In the genomic region with DNA sequence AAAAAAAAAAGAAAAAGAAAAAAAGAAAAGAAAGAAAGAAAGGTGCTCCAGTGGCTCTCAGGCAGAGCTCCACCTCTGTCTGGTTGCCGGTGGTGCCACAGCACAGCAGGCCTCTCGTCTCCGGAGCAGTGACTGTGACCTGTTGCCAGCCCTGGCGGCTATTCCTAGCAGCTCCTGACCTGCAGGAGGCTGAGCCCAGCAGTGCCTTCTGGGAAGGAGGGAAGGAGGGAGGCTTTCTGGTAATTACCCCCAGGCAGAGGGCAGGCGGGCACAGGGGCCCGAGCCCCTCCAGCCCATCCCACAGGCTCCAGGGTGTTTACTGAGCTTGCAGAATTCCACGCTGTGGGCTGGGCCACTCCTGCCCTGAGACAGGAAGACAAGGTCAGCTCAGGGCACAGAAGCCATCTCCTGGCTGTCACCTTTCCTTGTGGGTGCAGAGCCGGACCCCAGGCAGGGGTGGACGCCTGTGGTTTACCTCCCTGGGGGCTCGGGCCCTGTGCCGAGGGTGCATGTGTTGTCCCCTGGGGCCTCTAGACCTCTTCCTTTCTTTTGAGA, we compare ENCODE assay signal across 9 cellular contexts.
DNase-seq lines count a peak whose midpoint lies in the region; ATAC-seq and TF ChIP-seq lines count a peak whose summit lies in the region.
"Had no signal": no experiment of that assay in that cellular context is flagged by ENCODE, and none has a peak within 500 bp of the region (broad histone marks: within the 10 kb centered on the region; RNA-seq: fewer than 3 reads in every experiment).

No MANE protein-coding gene starts in this region.

- TF ChIP-seq POLR2A in NB4 (IDR thresholded peaks at IDR 0.05; ENCODE audit: extremely low read depth, insufficient read length) (no peak), erythroblast (IDR thresholded peaks at IDR 0.05; ENCODE audit: low read length) (no peak)

- no peaks in the 10 kb centered on the region for H3K36me3 ChIP-seq in parathyroid adenoma (ENCODE audit: control insufficient read depth, insufficient read depth, low read length)

- ATAC-seq in GM19463 (IDR thresholded peaks at IDR 0.05; ENCODE audit: unreplicated experiment) (no peak), foreskin keratinocyte (no peak)

- H3K9ac ChIP-seq in parathyroid adenoma, result no peak overlapping the region

- H3K4me1 ChIP-seq in parathyroid adenoma (peaks cover 62% of the 10 kb centered on the region), foreskin keratinocyte (peaks cover 9% of the 10 kb centered on the region)

- H3K27me3 ChIP-seq in parathyroid adenoma (ENCODE audit: control insufficient read depth, insufficient read depth, low read length) (no peaks in the 10 kb centered on the region), foreskin keratinocyte (no peaks in the 10 kb centered on the region)

- H3K9me3 ChIP-seq in parathyroid adenoma (ENCODE audit: control insufficient read depth, low read length), result no peaks in the 10 kb centered on the region

- peaks cover 3% of the 10 kb centered on the region for H3K79me2 ChIP-seq in parathyroid adenoma

- peak overlapping the region; percentile 67 for H2AFZ ChIP-seq in parathyroid adenoma

- no peak overlapping the region; the same call in 1 of the 2 replicates for H3K4me3 ChIP-seq in GM12864 (ENCODE audit: low read depth, low read length)
- no peak overlapping the region for H3K4me3 ChIP-seq in NB4 (ENCODE audit: low read depth, low read length)
- no peak overlapping the region for H3K4me3 ChIP-seq in epithelial cell of proximal tubule (ENCODE audit: low read depth, low read length)
- H3K4me3 ChIP-seq in parathyroid adenoma (ENCODE audit: low read depth, low read length), result peak overlapping the region; percentile 23

- DNase-seq in GM12864 (ENCODE audit: low read depth) (no peak), NB4 (ENCODE audit: low read depth) (peak; percentile 69), epithelial cell of proximal tubule (ENCODE audit: low read depth) (no peak), erythroblast (lab: John Stamatoyannopoulos, UW) (no peak), NCI-H748 (lab: John Stamatoyannopoulos, UW; ENCODE audit: unreplicated experiment) (no peak), foreskin keratinocyte (no peak)
- DNase-seq: activated CD4-positive, alpha-beta T cell treated with anti-CD3 and anti-CD28 coated beads for 1 hour had no signal

- TF ChIP-seq CTCF in GM12864 (IDR thresholded peaks at IDR 0.05; ENCODE audit: low read depth, low read length, missing control alignments) (peak; percentile 21), NB4 (IDR thresholded peaks at IDR 0.05; ENCODE audit: low read depth, low read length) (no peak), epithelial cell of proximal tubule (conservative IDR thresholded peaks at IDR 0.05; ENCODE audit: low read depth, low read length) (peak; percentile 30), parathyroid adenoma (IDR thresholded peaks at IDR 0.05) (peak; percentile 50), foreskin keratinocyte (conservative IDR thresholded peaks at IDR 0.05) (no peak)

- H3K4me2 ChIP-seq in parathyroid adenoma (ENCODE audit: low read length), result peak overlapping the region; percentile 57

- H3K27ac ChIP-seq in parathyroid adenoma (peak overlapping the region; percentile 96), foreskin keratinocyte (no peak overlapping the region)

Comparison
In these comparisons a context has a peak if more than half of its experiments do, and no peak if none do; other contexts are left out.
1. CTCF ChIP-seq: peak in GM12864 (single experiment), epithelial cell of proximal tubule (single experiment) and parathyroid adenoma (single experiment); none in NB4 (single experiment) and foreskin keratinocyte (single experiment).